ENCODE assay signal across 8 cellular contexts in the genomic region with DNA sequence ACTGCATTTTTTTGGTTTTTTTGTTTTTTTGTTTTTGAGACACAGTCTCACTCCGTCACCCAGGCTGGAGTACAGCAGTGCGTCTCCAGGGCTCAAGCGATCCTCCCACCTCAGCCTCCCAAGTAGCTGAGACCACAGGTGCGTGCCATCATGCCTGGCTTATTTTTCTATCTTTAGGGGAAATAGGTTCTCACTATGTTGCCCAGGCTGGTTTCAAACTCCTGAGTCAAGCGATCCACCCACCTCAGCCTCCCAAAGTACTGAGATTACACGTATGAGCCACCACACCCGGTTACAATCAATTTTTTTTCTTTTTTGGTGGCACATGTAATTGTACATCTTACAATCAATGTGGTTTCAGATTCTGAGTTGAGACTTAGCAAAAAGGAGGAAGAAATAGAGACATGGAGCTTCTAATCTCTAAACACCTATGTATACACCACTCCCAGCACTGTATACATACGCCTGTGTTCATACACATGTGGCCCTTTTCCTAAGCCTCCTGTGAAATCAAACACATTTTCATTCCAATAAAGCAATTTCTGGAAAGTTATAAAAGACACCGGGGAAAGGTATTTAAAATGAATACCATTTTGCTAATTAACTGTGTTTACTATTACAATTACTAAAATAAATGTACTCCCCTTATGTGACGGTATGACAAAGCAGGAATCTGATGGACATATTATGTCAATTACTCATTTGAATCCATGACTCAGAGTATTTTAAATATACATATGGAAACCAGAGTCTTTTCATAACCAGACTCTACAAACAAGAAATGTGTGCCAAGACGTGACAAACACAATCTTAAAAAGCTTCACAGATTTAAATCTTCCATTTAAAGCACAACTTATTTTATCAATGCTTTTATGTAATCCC. TPM values are rescaled to one million over a fixed set of nuclear protein-coding genes. Genes with fewer than 3 reads are reported as not detected.
A peak's percentile ranks its signal among the peaks of the same experiment; 100 is the strongest.
DNase-seq lines count a peak whose midpoint lies in the region; ATAC-seq and TF ChIP-seq lines count a peak whose summit lies in the region.

No MANE protein-coding gene starts in this region.

- peaks cover 15% of the 10 kb centered on the region for H3K9me3 Mint-ChIP-seq in activated CD8-positive, alpha-beta T cell treated with anti-CD3 and anti-CD28 coated beads for 36 hours
- H3K9me3 Mint-ChIP-seq in activated CD8-positive, alpha-beta T cell treated with anti-CD3 and anti-CD28 coated beads, Interleukin-2, amount 10 ng/mL, durations not matched to agents 7 days and 5 days (ENCODE audit: insufficient read depth) = peaks cover 11% of the 10 kb centered on the region
- 0 out of 2 replicates have a peak, but pooled peaks cover 4% of the 10 kb centered on the region for H3K9me3 Mint-ChIP-seq in WTC11

- peak; percentile 54 for DNase-seq in activated CD8-positive, alpha-beta T cell treated with anti-CD3 and anti-CD28 coated beads for 36 hours
- no peak for DNase-seq in activated CD8-positive, alpha-beta T cell treated with anti-CD3 and anti-CD28 coated beads, Interleukin-2, amount 10 ng/mL, durations not matched to agents 7 days and 5 days
- DNase-seq in WTC11 (ENCODE audit: low spot score) (no peak), fibroblast of peridontal ligament (ENCODE audit: extremely low read depth) (peak; percentile 93), stomach (no peak), NCI-H2029 treated with DMSO at 0.1 percent for 48 hours (lab: John Stamatoyannopoulos, UW) (no peak), upper lobe of right lung (no peak), NCI-H1105 treated with DMSO at 0.1 percent for 48 hours (lab: John Stamatoyannopoulos, UW) (no peak)

- H3K27me3 ChIP-seq in stomach (no peaks in the 10 kb centered on the region), upper lobe of right lung (no peaks in the 10 kb centered on the region)

- H3K4me3 Mint-ChIP-seq in activated CD8-positive, alpha-beta T cell treated with anti-CD3 and anti-CD28 coated beads for 36 hours = no peak overlapping the region
- no peak overlapping the region for H3K4me3 Mint-ChIP-seq in activated CD8-positive, alpha-beta T cell treated with anti-CD3 and anti-CD28 coated beads, Interleukin-2, amount 10 ng/mL, durations not matched to agents 7 days and 5 days
- H3K4me3 Mint-ChIP-seq in WTC11 = no peak overlapping the region

- WGBS in stomach, 5 donors = 47 to 65% (median 61%) methylated on average over 11 of the region's 11 CpGs

- no peaks in the 10 kb centered on the region for H3K9me3 ChIP-seq in stomach
- no peaks in the 10 kb centered on the region for H3K9me3 ChIP-seq in upper lobe of right lung

- CTCF ChIA-PET in activated CD8-positive, alpha-beta T cell treated with anti-CD3 and anti-CD28 coated beads for 36 hours (lab: Charles Lee) = no interaction called here
- CTCF ChIA-PET in activated CD8-positive, alpha-beta T cell treated with anti-CD3 and anti-CD28 coated beads, Interleukin-2, amount 10 ng/mL, durations not matched to agents 7 days and 5 days (lab: Charles Lee) = no interaction called here
- CTCF ChIA-PET in WTC11 (lab: Charles Lee) = no interaction called here

- H3K36me3 Mint-ChIP-seq in activated CD8-positive, alpha-beta T cell treated with anti-CD3 and anti-CD28 coated beads for 36 hours (ENCODE audit: low read depth) = peaks cover 22% of the 10 kb centered on the region
- H3K36me3 Mint-ChIP-seq in activated CD8-positive, alpha-beta T cell treated with anti-CD3 and anti-CD28 coated beads, Interleukin-2, amount 10 ng/mL, durations not matched to agents 7 days and 5 days (ENCODE audit: low read depth) = peaks cover 17% of the 10 kb centered on the region
- peaks cover 2% of the 10 kb centered on the region; the same call in 1 of the 2 replicates for H3K36me3 Mint-ChIP-seq in WTC11

- H3K4me1 Mint-ChIP-seq in activated CD8-positive, alpha-beta T cell treated with anti-CD3 and anti-CD28 coated beads for 36 hours (ENCODE audit: low read depth) = peaks cover 54% of the 10 kb centered on the region
- H3K4me1 Mint-ChIP-seq in activated CD8-positive, alpha-beta T cell treated with anti-CD3 and anti-CD28 coated beads, Interleukin-2, amount 10 ng/mL, durations not matched to agents 7 days and 5 days (ENCODE audit: low read depth) = peaks cover 9% of the 10 kb centered on the region
- peaks cover 43% of the 10 kb centered on the region for H3K4me1 Mint-ChIP-seq in WTC11

- no peak overlapping the region for H3K4me3 ChIP-seq in stomach
- H3K4me3 ChIP-seq in upper lobe of right lung = no peak overlapping the region

- no peaks in the 10 kb centered on the region for H3K36me3 ChIP-seq in stomach
- H3K36me3 ChIP-seq in upper lobe of right lung = no peaks in the 10 kb centered on the region

- intact Hi-C loops in activated CD8-positive, alpha-beta T cell treated with anti-CD3 and anti-CD28 coated beads for 36 hours (cut with micrococcal nuclease) = no loop called here
- intact Hi-C loops in stomach (cut with DNase I; ENCODE audit: low total_unique reads) (no loop called here), upper lobe of right lung (cut with DNase I) (no loop called here)

- peak overlapping the region; percentile 22 for H3K27ac Mint-ChIP-seq in activated CD8-positive, alpha-beta T cell treated with anti-CD3 and anti-CD28 coated beads for 36 hours
- no peak overlapping the region for H3K27ac Mint-ChIP-seq in activated CD8-positive, alpha-beta T cell treated with anti-CD3 and anti-CD28 coated beads, Interleukin-2, amount 10 ng/mL, durations not matched to agents 7 days and 5 days
- H3K27ac Mint-ChIP-seq in WTC11 = 0 out of 2 replicates have a peak overlapping the region, but pooled peaks have one; percentile 28

- peak; percentile 45 for ATAC-seq in activated CD8-positive, alpha-beta T cell treated with anti-CD3 and anti-CD28 coated beads for 36 hours
- no peak for ATAC-seq in activated CD8-positive, alpha-beta T cell treated with anti-CD3 and anti-CD28 coated beads, Interleukin-2, amount 10 ng/mL, durations not matched to agents 7 days and 5 days
- no peak for ATAC-seq in WTC11
- no peak for ATAC-seq in upper lobe of right lung

- POLR2A ChIA-PET in activated CD8-positive, alpha-beta T cell treated with anti-CD3 and anti-CD28 coated beads for 36 hours (lab: Charles Lee) = no interaction called here
- POLR2A ChIA-PET in activated CD8-positive, alpha-beta T cell treated with anti-CD3 and anti-CD28 coated beads, Interleukin-2, amount 10 ng/mL, durations not matched to agents 7 days and 5 days (lab: Charles Lee) = no interaction called here
- POLR2A ChIA-PET in WTC11 (lab: Charles Lee) = no interaction called here

- H3K4me1 ChIP-seq in stomach (peaks cover 49 to 92% (median 66%) of the 10 kb centered on the region in 4 donors), upper lobe of right lung (peaks cover 26% of the 10 kb centered on the region)

- no peak for TF ChIP-seq EP300 in stomach (IDR thresholded peaks at IDR 0.05)

- TF ChIP-seq CTCF in activated CD8-positive, alpha-beta T cell treated with anti-CD3 and anti-CD28 coated beads for 36 hours (IDR thresholded peaks at IDR 0.05) = no peak
- TF ChIP-seq CTCF in WTC11 (IDR thresholded peaks at IDR 0.05) = no peak
- TF ChIP-seq CTCF in stomach (IDR thresholded peaks at IDR 0.05) = no peak
- TF ChIP-seq CTCF in upper lobe of right lung (IDR thresholded peaks at IDR 0.05) = no peak

- no peaks in the 10 kb centered on the region for H3K27me3 Mint-ChIP-seq in activated CD8-positive, alpha-beta T cell treated with anti-CD3 and anti-CD28 coated beads for 36 hours
- H3K27me3 Mint-ChIP-seq in activated CD8-positive, alpha-beta T cell treated with anti-CD3 and anti-CD28 coated beads, Interleukin-2, amount 10 ng/mL, durations not matched to agents 7 days and 5 days (ENCODE audit: low read depth) = no peaks in the 10 kb centered on the region
- no peaks in the 10 kb centered on the region for H3K27me3 Mint-ChIP-seq in WTC11 (ENCODE audit: low read depth)

- H3K27ac ChIP-seq in stomach (peak overlapping the region; percentile 54 to 74 (median 64)), upper lobe of right lung (no peak overlapping the region)

- TF ChIP-seq POLR2A in stomach (IDR thresholded peaks at IDR 0.05) = no peak

TF ChIP-seq in WTC11, 78 proteins besides CTCF, POLR2A, EP300 and RAD21 (continues in another document):
- TF ChIP-seq, protein P1, sequence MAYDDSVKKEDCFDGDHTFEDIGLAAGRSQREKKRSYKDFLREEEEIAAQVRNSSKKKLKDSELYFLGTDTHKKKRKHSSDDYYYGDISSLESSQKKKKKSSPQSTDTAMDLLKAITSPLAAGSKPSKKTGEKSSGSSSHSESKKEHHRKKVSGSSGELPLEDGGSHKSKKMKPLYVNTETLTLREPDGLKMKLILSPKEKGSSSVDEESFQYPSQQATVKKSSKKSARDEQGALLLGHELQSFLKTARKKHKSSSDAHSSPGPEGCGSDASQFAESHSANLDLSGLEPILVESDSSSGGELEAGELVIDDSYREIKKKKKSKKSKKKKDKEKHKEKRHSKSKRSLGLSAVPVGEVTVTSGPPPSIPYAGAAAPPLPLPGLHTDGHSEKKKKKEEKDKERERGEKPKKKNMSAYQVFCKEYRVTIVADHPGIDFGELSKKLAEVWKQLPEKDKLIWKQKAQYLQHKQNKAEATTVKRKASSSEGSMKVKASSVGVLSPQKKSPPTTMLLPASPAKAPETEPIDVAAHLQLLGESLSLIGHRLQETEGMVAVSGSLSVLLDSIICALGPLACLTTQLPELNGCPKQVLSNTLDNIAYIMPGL (CRISPR knock-in tag; IDR thresholded peaks at IDR 0.05) = no peak
- TF ChIP-seq CBFB (CRISPR knock-in tag; IDR thresholded peaks at IDR 0.05; ENCODE audit: low read depth) (no peak), CREM (CRISPR knock-in tag; IDR thresholded peaks at IDR 0.05) (no peak), ATF3 (CRISPR knock-in tag; conservative IDR thresholded peaks at IDR 0.05) (no peak), NR1H2 (CRISPR knock-in tag; IDR thresholded peaks at IDR 0.05) (no peak), SP1 (CRISPR knock-in tag; conservative IDR thresholded peaks at IDR 0.05) (no peak)

RNA-seq across cellular contexts. Expression of gene SMURF1, which starts 40.9 kb away (rescaled TPM):
- 1 to 10 TPM; 8.3 to 9.4 TPM for total RNA-seq in activated CD8-positive, alpha-beta T cell treated with anti-CD3 and anti-CD28 coated beads for 36 hours
- 10 to 100 TPM; 10.3 to 10.4 TPM for total RNA-seq in activated CD8-positive, alpha-beta T cell treated with anti-CD3 and anti-CD28 coated beads, Interleukin-2, amount 10 ng/mL, durations not matched to agents 7 days and 5 days
- total RNA-seq in WTC11 (2021) = 22.1 to 23.2 TPM (median 22.4 TPM) in 3 replicates
- 10 to 100 TPM; 28.6 to 46.8 (median 36.5) TPM for total RNA-seq in stomach
- 10 to 100 TPM in 1 of 3 donors, 1 to 10 TPM in 2; 8.0 to 14.8 (median 9.4) TPM for polyA plus RNA-seq in stomach
- 35.0 TPM for total RNA-seq in upper lobe of right lung

Comparison
In these comparisons a context has a peak if more than half of its experiments do, and no peak if none do; other contexts are left out.
1. DNase-seq: peak in activated CD8-positive, alpha-beta T cell treated with anti-CD3 and anti-CD28 coated beads for 36 hours (single experiment) and fibroblast of peridontal ligament (single experiment); none in activated CD8-positive, alpha-beta T cell treated with anti-CD3 and anti-CD28 coated beads, Interleukin-2, amount 10 ng/mL, durations not matched to agents 7 days and 5 days (single experiment), WTC11 (single experiment), stomach (single experiment), NCI-H2029 treated with DMSO at 0.1 percent for 48 hours (single experiment), upper lobe of right lung (single experiment) and NCI-H1105 treated with DMSO at 0.1 percent for 48 hours (single experiment).